1 cellular context compared by ENCODE assay signal in the genomic region with DNA sequence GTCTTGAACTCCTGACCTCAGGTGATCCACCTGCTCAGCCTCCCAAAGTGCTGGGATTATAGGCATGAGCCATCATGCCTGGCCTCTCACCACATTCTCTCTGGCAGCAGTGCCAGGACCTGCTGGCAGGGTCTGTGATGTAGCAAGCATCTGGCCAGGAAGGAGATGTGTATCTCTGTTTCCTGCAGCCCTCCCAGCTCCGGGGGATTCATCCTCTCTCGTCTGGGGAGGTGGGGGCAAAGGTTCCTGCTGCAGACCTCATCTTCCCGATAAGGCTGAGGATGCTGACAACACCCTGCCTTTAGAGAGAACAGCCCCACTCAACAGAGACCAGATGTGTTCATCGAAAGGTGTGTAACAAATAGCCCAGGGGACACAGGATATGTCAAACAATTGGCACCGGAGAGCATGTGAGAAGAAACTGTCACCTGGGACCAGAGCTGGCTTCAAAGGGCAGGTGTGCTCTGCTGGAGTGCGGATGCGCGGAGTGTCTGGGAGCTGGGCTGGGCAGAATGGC.
TF ChIP-seq lines count a peak whose summit lies in the region.

No MANE protein-coding gene starts in this region.

TF ChIP-seq in GM23338, 12 proteins besides CTCF, POLR2A, EP300 and RAD21 (continued from another document):
- TF ChIP-seq, protein P1, sequence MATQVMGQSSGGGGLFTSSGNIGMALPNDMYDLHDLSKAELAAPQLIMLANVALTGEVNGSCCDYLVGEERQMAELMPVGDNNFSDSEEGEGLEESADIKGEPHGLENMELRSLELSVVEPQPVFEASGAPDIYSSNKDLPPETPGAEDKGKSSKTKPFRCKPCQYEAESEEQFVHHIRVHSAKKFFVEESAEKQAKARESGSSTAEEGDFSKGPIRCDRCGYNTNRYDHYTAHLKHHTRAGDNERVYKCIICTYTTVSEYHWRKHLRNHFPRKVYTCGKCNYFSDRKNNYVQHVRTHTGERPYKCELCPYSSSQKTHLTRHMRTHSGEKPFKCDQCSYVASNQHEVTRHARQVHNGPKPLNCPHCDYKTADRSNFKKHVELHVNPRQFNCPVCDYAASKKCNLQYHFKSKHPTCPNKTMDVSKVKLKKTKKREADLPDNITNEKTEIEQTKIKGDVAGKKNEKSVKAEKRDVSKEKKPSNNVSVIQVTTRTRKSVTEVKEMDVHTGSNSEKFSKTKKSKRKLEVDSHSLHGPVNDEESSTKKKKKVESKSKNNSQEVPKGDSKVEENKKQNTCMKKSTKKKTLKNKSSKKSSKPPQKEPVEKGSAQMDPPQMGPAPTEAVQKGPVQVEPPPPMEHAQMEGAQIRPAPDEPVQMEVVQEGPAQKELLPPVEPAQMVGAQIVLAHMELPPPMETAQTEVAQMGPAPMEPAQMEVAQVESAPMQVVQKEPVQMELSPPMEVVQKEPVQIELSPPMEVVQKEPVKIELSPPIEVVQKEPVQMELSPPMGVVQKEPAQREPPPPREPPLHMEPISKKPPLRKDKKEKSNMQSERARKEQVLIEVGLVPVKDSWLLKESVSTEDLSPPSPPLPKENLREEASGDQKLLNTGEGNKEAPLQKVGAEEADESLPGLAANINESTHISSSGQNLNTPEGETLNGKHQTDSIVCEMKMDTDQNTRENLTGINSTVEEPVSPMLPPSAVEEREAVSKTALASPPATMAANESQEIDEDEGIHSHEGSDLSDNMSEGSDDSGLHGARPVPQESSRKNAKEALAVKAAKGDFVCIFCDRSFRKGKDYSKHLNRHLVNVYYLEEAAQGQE (IDR thresholded peaks at IDR 0.05; ENCODE audit: unreplicated experiment) = no peak
- no peak for TF ChIP-seq EZH2phosphoT487 (IDR thresholded peaks at IDR 0.05; ENCODE audit: unreplicated experiment)
- TF ChIP-seq NANOG (IDR thresholded peaks at IDR 0.05; ENCODE audit: borderline replicate concordance) = no peak
- TF ChIP-seq, protein P2, sequence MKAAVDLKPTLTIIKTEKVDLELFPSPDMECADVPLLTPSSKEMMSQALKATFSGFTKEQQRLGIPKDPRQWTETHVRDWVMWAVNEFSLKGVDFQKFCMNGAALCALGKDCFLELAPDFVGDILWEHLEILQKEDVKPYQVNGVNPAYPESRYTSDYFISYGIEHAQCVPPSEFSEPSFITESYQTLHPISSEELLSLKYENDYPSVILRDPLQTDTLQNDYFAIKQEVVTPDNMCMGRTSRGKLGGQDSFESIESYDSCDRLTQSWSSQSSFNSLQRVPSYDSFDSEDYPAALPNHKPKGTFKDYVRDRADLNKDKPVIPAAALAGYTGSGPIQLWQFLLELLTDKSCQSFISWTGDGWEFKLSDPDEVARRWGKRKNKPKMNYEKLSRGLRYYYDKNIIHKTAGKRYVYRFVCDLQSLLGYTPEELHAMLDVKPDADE (IDR thresholded peaks at IDR 0.05) = no peak
- no peak for TF ChIP-seq ZNF331 (CRISPR knock-in tag; IDR thresholded peaks at IDR 0.05; ENCODE audit: low read depth)
